Comparison of ENCODE assay signal across 15 cellular contexts in genomic region chr19:46355991-46356669, GRCh38. TPM values are rescaled to one million over a fixed set of nuclear protein-coding genes. Genes with fewer than 3 reads are reported as not detected.
DNase-seq lines count a peak whose midpoint lies in the region; ATAC-seq and TF ChIP-seq lines count a peak whose summit lies in the region.
"Had no signal": no experiment of that assay in that cellular context is flagged by ENCODE, and none has a peak within 500 bp of the region (broad histone marks: within the 10 kb centered on the region; RNA-seq: fewer than 3 reads in every experiment).

No MANE protein-coding gene starts in this region.

- H3K4me1 ChIP-seq in OCI-LY3 (ENCODE audit: low read length) (peaks cover 40% of the 10 kb centered on the region), left ventricle myocardium inferior (peaks cover 63% of the 10 kb centered on the region)

- H3K27ac ChIP-seq in OCI-LY3 (ENCODE audit: low read length) (peak overlapping the region; percentile 66), left ventricle myocardium inferior (replicated peaks) (peak overlapping the region; percentile 56)

- no peak overlapping the region for H3K4me3 Mint-ChIP-seq in activated T-cell treated with anti-CD3 and anti-CD28 coated beads, Interleukin-2, amount 50 U/mL, for 72 hours
- H3K4me3 Mint-ChIP-seq: CD14-positive monocyte had no signal

- intact Hi-C loops in left ventricle myocardium inferior (cut with micrococcal nuclease) (no loop called here), sciatic nerve (cut with DNase I) (no loop called here)

- H3K79me2 ChIP-seq in OCI-LY3 (ENCODE audit: low read length), result peaks cover 98% of the 10 kb centered on the region

- no peak overlapping the region for H2AFZ ChIP-seq in OCI-LY3 (ENCODE audit: low read depth, low read length)

- TF ChIP-seq CTCF in OCI-LY3 (IDR thresholded peaks at IDR 0.05; ENCODE audit: low read depth, low read length) (no peak), left ventricle myocardium inferior (IDR thresholded peaks at IDR 0.05; ENCODE audit: borderline replicate concordance) (no peak), GM10266 (IDR thresholded peaks at IDR 0.05; ENCODE audit: control insufficient read depth, insufficient read depth, low read depth, missing control alignments) (no peak)

- no peaks in the 10 kb centered on the region for H3K9me3 Mint-ChIP-seq in activated T-cell treated with anti-CD3 and anti-CD28 coated beads, Interleukin-2, amount 50 U/mL, for 72 hours
- H3K9me3 Mint-ChIP-seq: CD14-positive monocyte had no signal

- peak overlapping the region; percentile 28 for H3K9ac ChIP-seq in OCI-LY3 (ENCODE audit: low read length)

- no peak for ATAC-seq in activated T-cell treated with anti-CD3 and anti-CD28 coated beads, Interleukin-2, amount 50 U/mL, for 72 hours (replicated peaks in 1 of 2)
- ATAC-seq in sciatic nerve (no peak), HG02938 (IDR thresholded peaks at IDR 0.05; ENCODE audit: unreplicated experiment) (no peak)

- peak overlapping the region; percentile 13 for H3K27ac Mint-ChIP-seq in activated T-cell treated with anti-CD3 and anti-CD28 coated beads, Interleukin-2, amount 50 U/mL, for 72 hours

- peaks cover 0 to 10% of the 10 kb centered on the region in 2 donors for H3K36me3 Mint-ChIP-seq in activated T-cell treated with anti-CD3 and anti-CD28 coated beads, Interleukin-2, amount 50 U/mL, for 72 hours (ENCODE audit: insufficient read depth in 2 of 2)

- DNase-seq in activated T-cell treated with anti-CD3 and anti-CD28 coated beads, Interleukin-2, amount 50 U/mL, for 72 hours, result no peak
- no peak for DNase-seq in activated T-cell treated with anti-CD3 and anti-CD28 coated beads, Interleukin-2, amount 50 U/mL, for 48 hours
- DNase-seq in left ventricle myocardium inferior, result no peak
- DNase-seq in sciatic nerve (ENCODE audit: low spot score), result peak; percentile 31
- no peak for DNase-seq in GM10266 (ENCODE audit: extremely low spot score)
- DNase-seq in stimulated activated CD4-positive, alpha-beta T cell treated with anti-CD3 and anti-CD28 coated beads, Interleukin-4, amount 100 ng/mL, for 4 hours, result no peak
- DNase-seq: DMS79, MG63, NCI-H2227 treated with DMSO at 0.1 percent for 48 hours, NCI-H82, SW 1271 had no signal

- H3K4me3 ChIP-seq in OCI-LY3 (ENCODE audit: low read length) (no peak overlapping the region), left ventricle myocardium inferior (no peak overlapping the region)
- H3K4me3 ChIP-seq: MG63 had no signal

- H3K36me3 ChIP-seq in OCI-LY3 (replicated peaks; ENCODE audit: low read depth, low read length), result peaks cover 57% of the 10 kb centered on the region
- H3K36me3 ChIP-seq in left ventricle myocardium inferior, result peaks cover 41% of the 10 kb centered on the region

- peaks cover 43% of the 10 kb centered on the region for H3K4me1 Mint-ChIP-seq in activated T-cell treated with anti-CD3 and anti-CD28 coated beads, Interleukin-2, amount 50 U/mL, for 72 hours (ENCODE audit: low read depth)

- no peaks in the 10 kb centered on the region for H3K27me3 ChIP-seq in OCI-LY3 (ENCODE audit: low read depth, low read length)
- no peaks in the 10 kb centered on the region for H3K27me3 ChIP-seq in left ventricle myocardium inferior (ENCODE audit: low read depth)
- H3K27me3 ChIP-seq: MG63 had no signal

- peak overlapping the region; percentile 41 for H3K4me2 ChIP-seq in OCI-LY3 (ENCODE audit: low read length)

- H3K9me3 ChIP-seq in OCI-LY3 (ENCODE audit: insufficient read depth, low read length), result no peaks in the 10 kb centered on the region
- no peaks in the 10 kb centered on the region for H3K9me3 ChIP-seq in left ventricle myocardium inferior (replicated peaks)
- H3K9me3 ChIP-seq: MG63 had no signal

- H4K20me1 ChIP-seq in OCI-LY3 (ENCODE audit: insufficient read depth, low read length), result peaks cover 24% of the 10 kb centered on the region

- no peaks in the 10 kb centered on the region for H3K27me3 Mint-ChIP-seq in activated T-cell treated with anti-CD3 and anti-CD28 coated beads, Interleukin-2, amount 50 U/mL, for 72 hours (ENCODE audit: low read depth)
- H3K27me3 Mint-ChIP-seq: progenitor cell of endocrine pancreas had no signal

RNA-seq across cellular contexts. Expression of gene PPP5C, which starts 9.2 kb away (rescaled TPM):
- total RNA-seq in activated T-cell treated with anti-CD3 and anti-CD28 coated beads, Interleukin-2, amount 50 U/mL, for 72 hours, result 10 to 100 TPM; 56.6 to 73.7 TPM
- total RNA-seq in left ventricle myocardium inferior (70.8 TPM), sciatic nerve (46.9 TPM)

RNA-seq across cellular contexts. Expression of gene CCDC8, which starts 57.2 kb away (rescaled TPM):
- not detected for total RNA-seq in activated T-cell treated with anti-CD3 and anti-CD28 coated beads, Interleukin-2, amount 50 U/mL, for 72 hours
- total RNA-seq in left ventricle myocardium inferior, result 30.8 TPM
- 9.0 TPM for total RNA-seq in sciatic nerve

RNA-seq across cellular contexts. Expression of gene HIF3A, which starts 59.3 kb away (rescaled TPM):
- total RNA-seq in activated T-cell treated with anti-CD3 and anti-CD28 coated beads, Interleukin-2, amount 50 U/mL, for 72 hours, result not detected
- total RNA-seq in left ventricle myocardium inferior, result 87.7 TPM
- 55.0 TPM for total RNA-seq in sciatic nerve

Comparison
In these comparisons a context has a peak if more than half of its experiments do, and no peak if none do; other contexts are left out.
1. RNA of gene CCDC8, which starts 57.2 kb away (total RNA-seq): 30.8 TPM in left ventricle myocardium inferior (single experiment) and 9.0 TPM in sciatic nerve (single experiment); not detected in activated T-cell treated with anti-CD3 and anti-CD28 coated beads, Interleukin-2, amount 50 U/mL, for 72 hours; every median in the first group is over 10 times any median in the second.
2. RNA of gene HIF3A, which starts 59.3 kb away (total RNA-seq): 87.7 TPM in left ventricle myocardium inferior (single experiment) and 55.0 TPM in sciatic nerve (single experiment); not detected in activated T-cell treated with anti-CD3 and anti-CD28 coated beads, Interleukin-2, amount 50 U/mL, for 72 hours; every median in the first group is over 10 times any median in the second.